Comparison of ENCODE assay signal across 24 cellular contexts in the genomic region with DNA sequence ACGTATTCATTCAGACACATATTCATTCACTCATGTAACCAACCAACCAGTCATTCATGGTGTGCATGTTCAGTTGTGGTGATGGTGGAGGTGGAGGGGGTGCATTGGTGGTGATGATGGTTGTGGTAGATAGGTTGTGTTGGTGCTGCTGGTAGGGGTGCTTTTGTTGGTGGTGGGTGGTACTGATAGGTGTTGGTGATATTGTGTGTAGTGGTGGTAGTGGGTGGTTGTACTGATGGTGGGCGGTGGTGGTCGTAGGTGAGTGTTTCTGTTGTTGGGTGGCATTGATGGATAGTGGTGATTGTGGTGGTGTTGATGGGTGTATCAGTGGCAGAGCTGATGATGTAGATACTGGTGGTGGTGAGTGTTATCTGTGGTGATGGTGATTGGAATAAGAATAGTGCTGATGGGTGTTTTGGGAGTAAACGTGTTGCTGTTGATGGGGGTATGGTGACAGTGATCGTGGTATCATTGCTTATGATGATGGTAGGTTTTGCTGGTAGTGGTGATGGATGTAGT.
"Had no signal": no experiment of that assay in that cellular context is flagged by ENCODE, and none has a peak within 500 bp of the region (broad histone marks: within the 10 kb centered on the region; RNA-seq: fewer than 3 reads in every experiment).

No MANE protein-coding gene starts in this region.

- H3K9me3 ChIP-seq: esophagus squamous epithelium, lower lobe of right lung, prostate gland, right atrium auricular region, sigmoid colon, testis, tibial artery, upper lobe of left lung, vagina had no signal

- H3K27ac ChIP-seq: esophagus squamous epithelium, lower lobe of right lung, parathyroid adenoma, prostate gland, right atrium auricular region, sigmoid colon, testis, tibial artery, upper lobe of left lung, vagina had no signal

- H3K79me2 ChIP-seq: parathyroid adenoma had no signal

- H3K4me1 ChIP-seq: lower lobe of right lung, parathyroid adenoma, prostate gland, right atrium auricular region, sigmoid colon, testis, tibial artery, upper lobe of left lung, vagina had no signal

- ATAC-seq: effector memory CD8-positive, alpha-beta T cell; left ventricle myocardium superior; natural killer cell treated with Interleukin-12 subunit alpha and Interleukin-12 subunit beta and Interleukin-15 and Interleukin-18, amount 100 ng/mL, for 72 hours; stimulated activated memory B cell treated with anti-CD40 and anti-IgM and Interleukin-4, amounts not matched to agents 10 μg/mL and 1 μg/mL and 100 μg/mL, for 72 hours; stimulated activated naive CD8-positive, alpha-beta T cell treated with anti-CD3 and anti-CD28 coated beads, Interleukin-15, Interleukin-2, amounts not matched to agents 100 U/mL and 50 U/mL, for 24 hours had no signal

- FAIRE-seq: endometrium, frontal cortex, keratinocyte had no signal

- H3K36me3 ChIP-seq: esophagus squamous epithelium, lower lobe of right lung, prostate gland, right atrium auricular region, sigmoid colon, tibial artery, upper lobe of left lung, vagina had no signal

- H3K9ac ChIP-seq: parathyroid adenoma had no signal

- H3K4me3 ChIP-seq: esophagus squamous epithelium, lower lobe of right lung, prostate gland, right atrium auricular region, sigmoid colon, testis, tibial artery, upper lobe of left lung, vagina had no signal

- DNase-seq: cortex of kidney; effector memory CD8-positive, alpha-beta T cell; erythroblast; esophagus squamous epithelium; hypothalamus; left ventricle myocardium superior; sigmoid colon; stimulated activated CD4-positive, alpha-beta T cell treated with anti-CD3 and anti-CD28 coated beads, Interleukin-2, amount 100 ng/mL, for 24 hours; stimulated activated CD4-positive, alpha-beta T cell treated with anti-CD3 and anti-CD28 coated beads, Interleukin-4, amount 100 ng/mL, for 24 hours; stimulated activated naive CD8-positive, alpha-beta T cell treated with anti-CD3 and anti-CD28 coated beads, Interleukin-15, Interleukin-2, amounts not matched to agents 100 U/mL and 50 U/mL, for 24 hours; substantia nigra; testis had no signal

- H2AFZ ChIP-seq: parathyroid adenoma had no signal

- H3K27me3 ChIP-seq: right atrium auricular region, sigmoid colon, testis, tibial artery, upper lobe of left lung, vagina had no signal
